Comparison of ENCODE assay signal across 7 cellular contexts in genomic region chr12:116066381-116067230, GRCh38.
A peak's percentile ranks its signal among the peaks of the same experiment; 100 is the strongest.
DNase-seq lines count a peak whose midpoint lies in the region; ATAC-seq, FAIRE-seq and TF ChIP-seq lines count a peak whose summit lies in the region.

No MANE protein-coding gene starts in this region.

- TF ChIP-seq CTCF in NB4 (IDR thresholded peaks at IDR 0.05; ENCODE audit: low read depth, low read length) (peak; percentile 98), H1 (IDR thresholded peaks at IDR 0.05; ENCODE audit: control extremely low read depth in 1 of 3, insufficient read depth in 1 of 3, low read depth in 1 of 3, low read length in 3 of 3) (peak; percentile 67 to 77 (median 68)), neural progenitor cell (IDR thresholded peaks at IDR 0.05) (peak; percentile 97)

- no peaks in the 10 kb centered on the region for H3K79me1 ChIP-seq in H1 (ENCODE audit: low read depth, low read length)

- H4K91ac ChIP-seq in H1 (replicated peaks; ENCODE audit: insufficient read length, low read length), result no peak overlapping the region

- H3K9me3 ChIP-seq in H1 (ENCODE audit: insufficient read depth in 2 of 2, low read depth in 1 of 2, low read length in 1 of 2) (no peaks in the 10 kb centered on the region), neural progenitor cell (ENCODE audit: low read depth) (no peaks in the 10 kb centered on the region), aorta (ENCODE audit: control insufficient read depth, low read length) (no peaks in the 10 kb centered on the region)

- H2BK15ac ChIP-seq in H1 (ENCODE audit: low read length), result no peak overlapping the region

- no peak overlapping the region for H2BK20ac ChIP-seq in H1 (ENCODE audit: low read length)

- no peak overlapping the region for H2BK120ac ChIP-seq in H1 (replicated peaks; ENCODE audit: low read depth, low read length)

- no peak overlapping the region for H3K56ac ChIP-seq in H1 (replicated peaks; ENCODE audit: insufficient read length, low read depth, low read length)

- H3K79me2 ChIP-seq in H1 (ENCODE audit: control insufficient read depth in 1 of 2, insufficient read depth in 2 of 2, low read length in 2 of 2) (peaks cover 4 to 44% of the 10 kb centered on the region in 2 experiments; a peak in 3 of 4 replicates), neural progenitor cell (ENCODE audit: low read depth) (peaks cover 97% of the 10 kb centered on the region)

- WGBS in H1 (ENCODE audit: extremely low coverage in 1 of 2, insufficient coverage in 1 of 2, insufficient read length in 1 of 2, insufficient replicate concordance in 2 of 2, low coverage in 1 of 2, low lambda C conversion rate in 2 of 2, missing lambda C conversion rate in 1 of 2), 2 experiments, result 36% methylated on average over 7 of the region's 7 CpGs; no CpG with 5 or more reads in 1 of the 2 experiments
- 55 to 63% methylated on average over 7 of the region's 7 CpGs for WGBS in aorta, 2 donors

- TF ChIP-seq RAD21 in H1 (IDR thresholded peaks at IDR 0.05 in 1 of 2, conservative IDR thresholded peaks at IDR 0.05 in 1 of 2; ENCODE audit: low read depth in 2 of 2, low read length in 2 of 2), result peak; percentile 70 to 71

- POLR2A ChIA-PET in activated CD4-positive, alpha-beta T cell treated with anti-CD3 and anti-CD28 coated beads for 36 hours (lab: Charles Lee), result no interaction called here
- POLR2A ChIA-PET in H1 (lab: Charles Lee; ENCODE audit: partially characterized antibody), result no interaction called here

- H3K4me2 ChIP-seq in H1 (ENCODE audit: insufficient read depth in 1 of 2, low read depth in 2 of 2, low read length in 2 of 2) (no peak overlapping the region), neural progenitor cell (no peak overlapping the region)

- H4K20me1 ChIP-seq in H1 (replicated peaks in 1 of 2; ENCODE audit: control insufficient read depth in 1 of 2, insufficient read depth in 2 of 2, low read length in 2 of 2) (peaks cover 2 to 4% of the 10 kb centered on the region in 2 experiments), neural progenitor cell (ENCODE audit: low read depth) (peaks cover 75% of the 10 kb centered on the region)

- H3K23me2 ChIP-seq in H1 (ENCODE audit: low read depth, low read length), result no peaks in the 10 kb centered on the region

- H3K14ac ChIP-seq in H1 (ENCODE audit: insufficient read length), result no peak overlapping the region

- no peaks in the 10 kb centered on the region for H3K36me3 ChIP-seq in H1 (ENCODE audit: control insufficient read depth in 2 of 4, insufficient read depth in 4 of 4, low read length in 3 of 4)
- H3K36me3 ChIP-seq in neural progenitor cell, result no peaks in the 10 kb centered on the region
- H3K36me3 ChIP-seq in aorta (ENCODE audit: control insufficient read depth in 1 of 2, insufficient read depth in 2 of 2, low read length in 1 of 2), result no peaks in the 10 kb centered on the region

- no peaks in the 10 kb centered on the region for H3K27me3 ChIP-seq in H1 (replicated peaks in 1 of 4; ENCODE audit: control insufficient read depth in 3 of 4, extremely low read depth in 1 of 4, insufficient read depth in 3 of 4, low read length in 3 of 4)
- no peaks in the 10 kb centered on the region for H3K27me3 ChIP-seq in neural progenitor cell
- no peaks in the 10 kb centered on the region for H3K27me3 ChIP-seq in aorta (ENCODE audit: control insufficient read depth in 1 of 2, insufficient read depth in 2 of 2, low read length in 1 of 2)

- H3K9me3 Mint-ChIP-seq in activated CD4-positive, alpha-beta T cell treated with anti-CD3 and anti-CD28 coated beads for 36 hours (ENCODE audit: low read depth), result no peaks in the 10 kb centered on the region
- H3K9me3 Mint-ChIP-seq in neural progenitor cell, result no peaks in the 10 kb centered on the region

- ATAC-seq in activated CD4-positive, alpha-beta T cell treated with anti-CD3 and anti-CD28 coated beads for 36 hours, result peak; percentile 83
- no peak for ATAC-seq in aorta (ENCODE audit: low FRiP score)
- no peak for ATAC-seq in HG02588 (IDR thresholded peaks at IDR 0.05; ENCODE audit: unreplicated experiment)

- H3K27ac ChIP-seq in H1 (ENCODE audit: low read depth, low read length) (no peak overlapping the region), neural progenitor cell (no peak overlapping the region), aorta (ENCODE audit: low read depth in 1 of 2, low read length in 2 of 2) (no peak overlapping the region)

- H2AFZ ChIP-seq in H1 (ENCODE audit: low read length) (no peak overlapping the region), neural progenitor cell (replicated peaks) (no peak overlapping the region)

- no peak overlapping the region for H3K9ac ChIP-seq in H1 (replicated peaks in 1 of 4; ENCODE audit: extremely low read depth in 1 of 4, low read depth in 3 of 4, low read length in 3 of 4)
- no peak overlapping the region for H3K9ac ChIP-seq in neural progenitor cell

- no peak overlapping the region for H2AK5ac ChIP-seq in H1 (ENCODE audit: low read depth, low read length)

- no peak overlapping the region for H2BK5ac ChIP-seq in H1 (ENCODE audit: low read depth, low read length)

- no peak overlapping the region for H2BK12ac ChIP-seq in H1 (ENCODE audit: low read depth, low read length)

- H3K23ac ChIP-seq in H1 (ENCODE audit: insufficient read length), result no peak overlapping the region

- no peak for TF ChIP-seq POLR2A in GM12891 (IDR thresholded peaks at IDR 0.05; ENCODE audit: low read depth, low read length)
- no peak for TF ChIP-seq POLR2A in NB4 (IDR thresholded peaks at IDR 0.05; ENCODE audit: extremely low read depth, insufficient read length)
- no peak for TF ChIP-seq POLR2A in H1 (IDR thresholded peaks at IDR 0.05; ENCODE audit: control extremely low read depth in 1 of 2, low read depth in 2 of 2, low read length in 2 of 2)

- H3F3A ChIP-seq in neural progenitor cell (ENCODE audit: low read depth), result peaks cover 22% of the 10 kb centered on the region

- FAIRE-seq in GM12891 (lab: Jason Lieb, UNC) (peak; percentile 85), H1 (lab: Jason Lieb, UNC) (peak; percentile 85)

- TF ChIP-seq EP300 in H1 (IDR thresholded peaks at IDR 0.05; ENCODE audit: borderline replicate concordance in 1 of 2, low read depth in 2 of 2, low read length in 2 of 2), result no peak

- DNase-seq in GM12891 (ENCODE audit: insufficient read length, low spot score) (no peak), NB4 (ENCODE audit: low read depth) (peak; percentile 78), H1 (ENCODE audit: low read depth in 1 of 2, low spot score in 2 of 2) (no peak), neural progenitor cell (ENCODE audit: low spot score) (peak; percentile 63), aorta (peak; percentile 64 to 79)
- peak; percentile 78 for DNase-seq in activated CD4-positive, alpha-beta T cell treated with anti-CD3 and anti-CD28 coated beads for 36 hours

- H4K5ac ChIP-seq in H1 (ENCODE audit: insufficient read length, low read depth, low read length), result peak overlapping the region; percentile 21

- H3K36me3 Mint-ChIP-seq in activated CD4-positive, alpha-beta T cell treated with anti-CD3 and anti-CD28 coated beads for 36 hours (ENCODE audit: low read depth), result no peaks in the 10 kb centered on the region
- no peaks in the 10 kb centered on the region for H3K36me3 Mint-ChIP-seq in neural progenitor cell

- H3K4me3 Mint-ChIP-seq in activated CD4-positive, alpha-beta T cell treated with anti-CD3 and anti-CD28 coated beads for 36 hours, result no peak overlapping the region
- H3K4me3 Mint-ChIP-seq in neural progenitor cell, result no peak overlapping the region

- no peak overlapping the region for H3K18ac ChIP-seq in H1 (ENCODE audit: extremely low read depth, low read length)

- H3K4me1 ChIP-seq in H1 (replicated peaks in 1 of 4; ENCODE audit: control insufficient read depth in 3 of 4, insufficient read depth in 4 of 4, low read length in 3 of 4), result peaks cover 0 to 4% (median 3%) of the 10 kb centered on the region in 4 experiments; a peak in 2 of 7 replicates
- H3K4me1 ChIP-seq in neural progenitor cell, result peaks cover 17% of the 10 kb centered on the region
- peaks cover 0 to 3% of the 10 kb centered on the region in 2 donors for H3K4me1 ChIP-seq in aorta (ENCODE audit: control insufficient read depth in 1 of 2, insufficient read depth in 2 of 2, low read length in 2 of 2)

- H3K4me1 Mint-ChIP-seq in activated CD4-positive, alpha-beta T cell treated with anti-CD3 and anti-CD28 coated beads for 36 hours, result peaks cover 36% of the 10 kb centered on the region
- H3K4me1 Mint-ChIP-seq in neural progenitor cell, result peaks cover 11% of the 10 kb centered on the region

- CTCF ChIA-PET in activated CD4-positive, alpha-beta T cell treated with anti-CD3 and anti-CD28 coated beads for 36 hours (lab: Charles Lee), result interaction anchor here (1.0 to 1.8 kb wide), 6 partner anchors 10 to 653 kb away, joined by 3 to 11 read pairs (median 3); no protein-coding TSS in a partner anchor
- CTCF ChIA-PET in H1 (lab: Charles Lee; ENCODE audit: partially characterized antibody), result interaction anchor here (0.8 to 1.8 kb wide), 8 partner anchors 10 to 210 kb away, joined by 3 to 9 read pairs (median 4); no protein-coding TSS in a partner anchor

- H3K4ac ChIP-seq in H1 (replicated peaks; ENCODE audit: insufficient read length, low read depth, low read length), result no peak overlapping the region

- H4K8ac ChIP-seq in H1 (ENCODE audit: extremely low read depth, insufficient read depth, low read length), result no peak overlapping the region

- H3K27me3 Mint-ChIP-seq in activated CD4-positive, alpha-beta T cell treated with anti-CD3 and anti-CD28 coated beads for 36 hours, result no peaks in the 10 kb centered on the region
- no peaks in the 10 kb centered on the region for H3K27me3 Mint-ChIP-seq in neural progenitor cell (ENCODE audit: insufficient read depth, low read depth)

- H3K27ac Mint-ChIP-seq in activated CD4-positive, alpha-beta T cell treated with anti-CD3 and anti-CD28 coated beads for 36 hours, result peak overlapping the region; percentile 12
- no peak overlapping the region for H3K27ac Mint-ChIP-seq in neural progenitor cell

- intact Hi-C loops in activated CD4-positive, alpha-beta T cell treated with anti-CD3 and anti-CD28 coated beads for 36 hours (cut with DNase I, micrococcal nuclease), result loop anchor here (1.0 to 10.0 kb wide), 4 partner anchors 68 to 210 kb away; partner anchors contain the start of gene MED13L (in 1 of the 2)
- intact Hi-C loops in aorta (cut with DNase I), result no loop called here

- no peak overlapping the region for H3K4me3 ChIP-seq in NB4 (ENCODE audit: low read depth, low read length)
- no peak overlapping the region for H3K4me3 ChIP-seq in H1 (ENCODE audit: extremely low read depth in 1 of 4, insufficient read depth in 2 of 4, low read depth in 3 of 4, low read length in 4 of 4)
- no peak overlapping the region for H3K4me3 ChIP-seq in neural progenitor cell
- H3K4me3 ChIP-seq in aorta (ENCODE audit: low read length in 2 of 2), result no peak overlapping the region

TF ChIP-seq in GM12891, 5 proteins besides CTCF, POLR2A, EP300 and RAD21:
- no peak for TF ChIP-seq TAF1 (IDR thresholded peaks at IDR 0.05; ENCODE audit: low read depth, low read length)
- peak; percentile 28; the same call in 1 of the 2 replicates for TF ChIP-seq POU2F2 (IDR thresholded peaks at IDR 0.05; ENCODE audit: low read depth, low read length)
TF ChIP-seq in GM12891: peak in this region for 1.

TF ChIP-seq in H1, 55 proteins besides CTCF, POLR2A, EP300 and RAD21 (continues in another document):
- TF ChIP-seq PHF8 (conservative IDR thresholded peaks at IDR 0.05; ENCODE audit: low read depth, low read length) (no peak), POLR2AphosphoS5 (IDR thresholded peaks at IDR 0.05; ENCODE audit: low read depth, low read length) (no peak), EGR1 (IDR thresholded peaks at IDR 0.05; ENCODE audit: borderline replicate concordance, low read depth, low read length) (no peak)

Comparison
In these comparisons a context has a peak if more than half of its experiments do, and no peak if none do; other contexts are left out.
1. DNase-seq: peak in NB4 (single experiment), activated CD4-positive, alpha-beta T cell treated with anti-CD3 and anti-CD28 coated beads for 36 hours (single experiment), neural progenitor cell (single experiment) and aorta (2 of 2); none in GM12891 (single experiment) and H1 (0 of 2).
2. intact Hi-C loops: an anchor here in activated CD4-positive, alpha-beta T cell treated with anti-CD3 and anti-CD28 coated beads for 36 hours (1.0 to 10.0 kb wide); none called in aorta.
3. Peak in every context shown above with its lines, with median percentiles within 50 percentile points of each other: CTCF ChIP-seq.